Comparison of ENCODE assay signal across 13 cellular contexts in genomic region chr2:164569334-164569733, GRCh38. TPM values are rescaled to one million over a fixed set of nuclear protein-coding genes. Genes with fewer than 3 reads are reported as not detected.
"Had no signal": no experiment of that assay in that cellular context is flagged by ENCODE, and none has a peak within 500 bp of the region (broad histone marks: within the 10 kb centered on the region; RNA-seq: fewer than 3 reads in every experiment).

No MANE protein-coding gene starts in this region.

- ATAC-seq: activated CD4-positive, CD25-positive, alpha-beta regulatory T cell treated with anti-CD3 and anti-CD28 coated beads, Interleukin-2, amount 50 U/mL, for 24 hours; activated T-cell treated with anti-CD3 and anti-CD28 coated beads, Interleukin-2, amount 50 U/mL, for 4 hours; lower lobe of right lung; naive thymus-derived CD8-positive, alpha-beta T cell; stimulated activated naive B cell treated with anti-CD40 and anti-IgM and Interleukin-4, amounts not matched to agents 10 μg/mL and 1 μg/mL and 100 μg/mL, for 72 hours had no signal

- H3K4me1 ChIP-seq: lower lobe of right lung had no signal

- H3K27ac ChIP-seq: cardiac muscle cell, lower lobe of right lung had no signal

- DNase-seq: activated CD4-positive, alpha-beta T cell treated with anti-CD3 and anti-CD28 coated beads, Interleukin-2, amount 10 ng/mL, durations not matched to agents 7 days and 5 days; activated CD8-positive, alpha-beta memory T cell treated with anti-CD3 and anti-CD28 coated beads, Interleukin-2, amount 50 U/mL, for 4 hours; activated effector memory CD4-positive, alpha-beta T cell treated with Interleukin-2 at 50 U/mL for 16 hours; activated T-cell treated with anti-CD3 and anti-CD28 coated beads, Interleukin-2, amount 50 U/mL, for 4 hours; effector memory CD4-positive, alpha-beta T cell; foreskin fibroblast; hippocampal formation; kidney glomerular epithelial cell; lower lobe of right lung; naive thymus-derived CD8-positive, alpha-beta T cell; stimulated activated naive B cell treated with anti-CD40 and anti-IgM and Interleukin-4, amounts not matched to agents 10 μg/mL and 1 μg/mL and 100 μg/mL, for 72 hours had no signal

- H3K36me3 ChIP-seq: cardiac muscle cell, lower lobe of right lung had no signal

- H3K4me3 ChIP-seq: cardiac muscle cell, lower lobe of right lung had no signal

- H3K9me3 ChIP-seq: lower lobe of right lung had no signal

- H3K27me3 ChIP-seq: cardiac muscle cell had no signal

RNA-seq across cellular contexts. Expression of gene GRB14, which starts 51.9 kb away (rescaled TPM):
- total RNA-seq: activated CD4-positive, alpha-beta T cell treated with anti-CD3 and anti-CD28 coated beads, Interleukin-2, amount 10 ng/mL, durations not matched to agents 7 days and 5 days; naive thymus-derived CD8-positive, alpha-beta T cell had no signal
- polyA plus RNA-seq: naive thymus-derived CD8-positive, alpha-beta T cell had no signal
